In the genomic region with DNA sequence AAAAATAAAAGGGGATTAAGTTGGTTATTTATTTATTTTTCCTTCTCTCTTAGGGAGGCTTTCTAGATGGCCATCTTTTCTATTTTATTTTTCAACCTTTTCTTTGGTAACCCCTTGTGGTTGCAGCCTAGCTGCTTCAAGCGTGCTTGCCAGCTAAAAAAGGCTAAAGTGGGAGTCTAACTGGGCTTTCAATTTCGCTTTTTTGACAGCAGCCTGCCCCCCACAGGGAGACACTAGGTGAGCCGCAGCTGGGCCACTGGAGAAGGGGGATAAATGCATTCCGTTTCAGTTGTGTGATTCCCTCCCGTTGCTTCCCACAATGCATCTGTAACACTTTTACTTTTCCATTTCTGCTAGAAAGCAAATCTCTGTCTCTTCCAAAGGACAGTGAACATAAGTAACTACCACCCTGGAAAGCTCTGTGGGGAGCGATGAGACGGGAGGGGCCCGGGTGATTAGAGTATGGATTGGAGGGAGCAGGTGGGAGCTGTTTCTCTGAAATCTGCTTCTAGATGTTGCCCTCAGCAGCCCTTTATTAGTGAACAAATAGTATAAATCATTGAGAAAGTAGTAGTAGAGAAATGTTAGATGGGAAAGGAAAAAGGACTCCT, we compare ENCODE assay signal across 8 cellular contexts.
DNase-seq lines count a peak whose midpoint lies in the region; ATAC-seq and TF ChIP-seq lines count a peak whose summit lies in the region.

No MANE protein-coding gene starts in this region.

- H3K56ac ChIP-seq in H9 (ENCODE audit: insufficient read length, low read depth, low read length): no peak overlapping the region

- ATAC-seq in GM18498 (IDR thresholded peaks at IDR 0.05; ENCODE audit: unreplicated experiment): peak; percentile 48

- no peak overlapping the region for H2AFZ ChIP-seq in H9 (ENCODE audit: low read length)

- H4K20me1 ChIP-seq in H9 (ENCODE audit: control insufficient read depth, insufficient read depth, insufficient read length): no peaks in the 10 kb centered on the region

- peaks cover 49 to 51% of the 10 kb centered on the region in 2 experiments for H3K4me1 Mint-ChIP-seq in H9

- H2BK120ac ChIP-seq in H9 (ENCODE audit: low read depth, low read length, poor library complexity, severe bottlenecking): no peak overlapping the region

- H3K36me3 Mint-ChIP-seq in H9 (ENCODE audit: insufficient read depth in 1 of 3, low read depth in 3 of 3): no peaks in the 10 kb centered on the region

- H3K23ac ChIP-seq in H9 (ENCODE audit: insufficient read length, low read depth, low read length): no peak overlapping the region

- H3K4ac ChIP-seq in H9 (ENCODE audit: low read depth, low read length): no peak overlapping the region

- no peak overlapping the region for H2BK15ac ChIP-seq in H9 (ENCODE audit: low read depth, low read length)

- H3K27ac Mint-ChIP-seq in H9: no peak overlapping the region; a peak in 1 of 7 replicates

- TF ChIP-seq CTCF in H9 (conservative IDR thresholded peaks at IDR 0.05): peak; percentile 35; the same call in 2 of the 3 replicates

- H3K27me3 ChIP-seq in H9 (ENCODE audit: insufficient read depth, low read length): no peaks in the 10 kb centered on the region; the same call in 1 of the 2 replicates

- H3K14ac ChIP-seq in H9 (ENCODE audit: insufficient read depth, low read length): no peak overlapping the region

- H3K4me1 ChIP-seq in H9 (ENCODE audit: insufficient read depth, low read length): peaks cover 4% of the 10 kb centered on the region; the same call in 1 of the 2 replicates

- no peak overlapping the region for H4K91ac ChIP-seq in H9 (ENCODE audit: insufficient read length, low read depth, low read length)

- H4K5ac ChIP-seq in H9 (ENCODE audit: insufficient read length, low read depth, low read length): no peak overlapping the region

- no peak overlapping the region for H3K18ac ChIP-seq in H9 (ENCODE audit: insufficient read length, low read depth, low read length)

- WGBS in H9 (ENCODE audit: extremely low coverage, insufficient read length, low lambda C conversion rate): no CpG with 5 or more reads among the region's 8 CpGs

- no peak overlapping the region for H2BK5ac ChIP-seq in H9 (ENCODE audit: insufficient read length, low read length)

- H3K4me2 ChIP-seq in H9 (ENCODE audit: insufficient read depth, insufficient read length, low read length): no peak overlapping the region

- H3K9me3 Mint-ChIP-seq in H9: no peaks in the 10 kb centered on the region

- no peak overlapping the region for H2BK20ac ChIP-seq in H9 (ENCODE audit: low read depth, low read length, poor library complexity, severe bottlenecking)

- H3K79me1 ChIP-seq in H9 (ENCODE audit: insufficient read depth, low read depth, low read length, poor library complexity, severe bottlenecking): no peaks in the 10 kb centered on the region

- H3T11ph ChIP-seq in H9 (ENCODE audit: low read length): no peak overlapping the region

- H3K79me2 ChIP-seq in H9 (ENCODE audit: insufficient read depth, low read length): no peaks in the 10 kb centered on the region

- H3K9me3 ChIP-seq in H9 (ENCODE audit: control insufficient read depth, low read depth, low read length): no peaks in the 10 kb centered on the region

- H3K4me3 Mint-ChIP-seq in H9: peak overlapping the region in 1 of 2 experiments; percentile 60; a peak in 3 of 5 replicates

- no peak overlapping the region for H2AK5ac ChIP-seq in H9 (ENCODE audit: insufficient read length, low read length)

- H3K23me2 ChIP-seq in H9 (ENCODE audit: insufficient read length, low read depth, low read length, poor library complexity, severe bottlenecking): no peaks in the 10 kb centered on the region

- H3K9ac ChIP-seq in H9 (ENCODE audit: extremely low read depth, insufficient read length, low read length): no peak overlapping the region

- H2BK12ac ChIP-seq in H9 (ENCODE audit: insufficient read length, low read depth, low read length): no peak overlapping the region

- no peak overlapping the region for H3K27ac ChIP-seq in H9 (ENCODE audit: insufficient read length, low read depth, low read length)

- DNase-seq in H9 (peak; percentile 51), NCI-H2227 treated with DMSO at 0.1 percent for 48 hours (lab: John Stamatoyannopoulos, UW) (peak; percentile 38), medulla oblongata (ENCODE audit: extremely low spot score) (peak; percentile 38), NCI-H187 (lab: John Stamatoyannopoulos, UW) (no peak), COLO668 (lab: John Stamatoyannopoulos, UW; ENCODE audit: unreplicated experiment) (no peak), cerebellum (ENCODE audit: low spot score) (no peak), GDM1 (lab: John Stamatoyannopoulos, UW) (no peak)

- peaks cover 29% of the 10 kb centered on the region for H3K27me3 Mint-ChIP-seq in H9 (ENCODE audit: low read depth)

- H4K8ac ChIP-seq in H9 (replicated peaks; ENCODE audit: insufficient read length, low read depth, low read length): no peak overlapping the region

Comparison
In these comparisons a context has a peak if more than half of its experiments do, and no peak if none do; other contexts are left out.
1. DNase-seq: peak in H9 (single experiment), NCI-H2227 treated with DMSO at 0.1 percent for 48 hours (single experiment) and medulla oblongata (single experiment); none in NCI-H187 (0 of 2), COLO668 (single experiment), cerebellum (single experiment) and GDM1 (single experiment).